Comparison of ENCODE assay signal across 14 cellular contexts in the genomic region with DNA sequence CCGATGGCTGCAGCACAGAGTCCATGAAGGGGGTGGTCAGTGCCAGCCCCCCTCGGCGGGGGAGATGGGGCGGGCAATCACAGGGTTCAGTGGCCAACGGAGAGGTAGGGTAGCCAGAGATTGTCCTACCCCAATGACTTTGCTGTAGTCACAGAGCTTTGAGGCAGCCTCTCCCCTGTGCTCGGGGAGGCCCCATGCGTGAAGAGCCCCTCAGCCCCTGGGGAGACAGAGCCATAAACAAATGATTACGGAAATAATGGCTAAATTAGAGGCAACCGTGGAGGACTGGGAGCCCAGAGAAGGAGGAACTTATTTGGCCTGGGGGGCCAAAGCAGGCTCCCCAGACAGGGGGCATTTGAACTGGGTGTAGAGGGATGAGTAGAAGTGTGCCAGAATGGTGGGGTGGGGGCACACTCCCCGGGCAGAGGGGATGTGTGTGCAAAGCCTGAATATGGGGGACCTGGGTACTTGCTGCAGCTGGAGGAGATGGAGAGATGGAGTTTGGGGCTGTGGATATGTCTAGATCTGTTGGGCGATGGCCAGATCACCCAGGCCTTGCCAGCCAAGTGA.
DNase-seq lines count a peak whose midpoint lies in the region; ATAC-seq and TF ChIP-seq lines count a peak whose summit lies in the region.
"Had no signal": no experiment of that assay in that cellular context is flagged by ENCODE, and none has a peak within 500 bp of the region (broad histone marks: within the 10 kb centered on the region; RNA-seq: fewer than 3 reads in every experiment).

No MANE protein-coding gene starts in this region.

- H2BK5ac ChIP-seq in mesendoderm (ENCODE audit: low read length) = no peak overlapping the region

- peak overlapping the region; percentile 80 for H3K27ac Mint-ChIP-seq in HFFc6
- H3K27ac Mint-ChIP-seq in brain = peak overlapping the region; percentile 58 to 91 (median 75)

- H3K9ac ChIP-seq in mesendoderm (ENCODE audit: low read length) (no peak overlapping the region), subcutaneous abdominal adipose tissue (ENCODE audit: low read length in 5 of 5) (peak overlapping the region in 3 of 5 donors; percentile 12 to 32 (median 18))

- H4K8ac ChIP-seq in mesendoderm (ENCODE audit: low read depth, low read length) = no peak overlapping the region

- H3K36me3 Mint-ChIP-seq in HFFc6 (ENCODE audit: low read depth) (peaks cover 5% of the 10 kb centered on the region; the same call in 1 of the 2 replicates), brain (peaks cover 30% of the 10 kb centered on the region)

- H3K79me2 ChIP-seq in mesendoderm (ENCODE audit: control insufficient read depth, insufficient read depth, low read length) = peaks cover 2% of the 10 kb centered on the region

- no peak overlapping the region for H3K4me2 ChIP-seq in mesendoderm (ENCODE audit: low read length)

- no CpG with 5 or more reads among the region's 11 CpGs for whole genome bisulfite sequencing in mesendoderm (ENCODE audit: extremely low coverage, insufficient coverage, low lambda C conversion rate)

- H4K5ac ChIP-seq in mesendoderm (ENCODE audit: low read length) = no peak overlapping the region

- H3K4me3 Mint-ChIP-seq in HFFc6 = peak overlapping the region; percentile 31
- no peak overlapping the region for H3K4me3 Mint-ChIP-seq in brain

- H3K36me3 ChIP-seq in mesendoderm (ENCODE audit: control insufficient read depth, insufficient read depth, low read length) = peaks cover 4% of the 10 kb centered on the region
- peaks cover 0 to 16% (median 6%) of the 10 kb centered on the region in 5 donors for H3K36me3 ChIP-seq in subcutaneous abdominal adipose tissue (ENCODE audit: control insufficient read depth in 5 of 5, insufficient read depth in 5 of 5, low read length in 5 of 5)
- H3K36me3 ChIP-seq: ascending aorta, SJCRH30 had no signal

- no peaks in the 10 kb centered on the region for H3K9me3 Mint-ChIP-seq in HFFc6
- H3K9me3 Mint-ChIP-seq in brain = no peaks in the 10 kb centered on the region

- no peak overlapping the region for H3K4ac ChIP-seq in mesendoderm (ENCODE audit: low read depth, low read length)

- H3K27ac ChIP-seq in mesendoderm (ENCODE audit: low read depth, low read length) (no peak overlapping the region), subcutaneous abdominal adipose tissue (ENCODE audit: low read depth, low read length) (no peak overlapping the region)
- H3K27ac ChIP-seq: SJCRH30, testis, VCaP had no signal

- no peak overlapping the region for H2BK120ac ChIP-seq in mesendoderm (ENCODE audit: low read depth, low read length)

- TF ChIP-seq CTCF in HFFc6 (IDR thresholded peaks at IDR 0.05) (no peak), brain (conservative IDR thresholded peaks at IDR 0.05) (no peak)

- H3K27me3 ChIP-seq in mesendoderm (ENCODE audit: insufficient read depth, low read length, poor library complexity) = no peaks in the 10 kb centered on the region
- no peaks in the 10 kb centered on the region for H3K27me3 ChIP-seq in subcutaneous abdominal adipose tissue (ENCODE audit: control insufficient read depth in 5 of 5, insufficient read depth in 4 of 5, low read length in 5 of 5)
- H3K27me3 ChIP-seq: ascending aorta, SJCRH30, testis had no signal

- H3K4me3 ChIP-seq in mesendoderm (ENCODE audit: low read length) (no peak overlapping the region), subcutaneous abdominal adipose tissue (ENCODE audit: low read depth in 1 of 5, low read length in 5 of 5) (no peak overlapping the region)
- H3K4me3 ChIP-seq: SJCRH30, testis had no signal

- no peak overlapping the region for H2BK15ac ChIP-seq in mesendoderm (replicated peaks; ENCODE audit: low read depth)

- peak overlapping the region; percentile 37 for H3K56ac ChIP-seq in mesendoderm (ENCODE audit: low read length)

- H3K23ac ChIP-seq in mesendoderm (ENCODE audit: low read length) = no peak overlapping the region

- H3K27me3 Mint-ChIP-seq in HFFc6 (ENCODE audit: insufficient read depth) (peaks cover 4% of the 10 kb centered on the region), brain (peaks cover 7% of the 10 kb centered on the region)

- H3K18ac ChIP-seq in mesendoderm (ENCODE audit: low read length) = no peak overlapping the region

- DNase-seq in HFFc6 = no peak
- DNase-seq in mesendoderm = no peak
- no peak for DNase-seq in NCI-H1436 treated with DMSO at 0.1 percent for 48 hours (lab: John Stamatoyannopoulos, UW)
- DNase-seq: activated CD8-positive, alpha-beta memory T cell treated with anti-CD3 and anti-CD28 coated beads, Interleukin-2, amount 50 U/mL, for 48 hours; DMS153; NCI-H69 had no signal

- peaks cover 7% of the 10 kb centered on the region for H3K4me1 ChIP-seq in mesendoderm (ENCODE audit: control insufficient read depth, low read depth, low read length)
- peaks cover 25 to 61% (median 56%) of the 10 kb centered on the region in 5 donors for H3K4me1 ChIP-seq in subcutaneous abdominal adipose tissue (ENCODE audit: control insufficient read depth in 5 of 5, insufficient read depth in 5 of 5, low read length in 5 of 5)
- H3K4me1 ChIP-seq: SJCRH30 had no signal

- peaks cover 11% of the 10 kb centered on the region for H3K79me1 ChIP-seq in mesendoderm (ENCODE audit: low read length)

- no peak overlapping the region for H2AK5ac ChIP-seq in mesendoderm (ENCODE audit: low read length)

- H3K9me3 ChIP-seq in subcutaneous abdominal adipose tissue (ENCODE audit: control insufficient read depth in 5 of 5, low read length in 5 of 5) = no peaks in the 10 kb centered on the region
- H3K9me3 ChIP-seq: ascending aorta, SJCRH30, testis had no signal

- peaks cover 55% of the 10 kb centered on the region for H3K4me1 Mint-ChIP-seq in HFFc6 (ENCODE audit: low read depth)
- H3K4me1 Mint-ChIP-seq in brain = peaks cover 24% of the 10 kb centered on the region

- ATAC-seq in GM19328 (IDR thresholded peaks at IDR 0.05; ENCODE audit: unreplicated experiment) (no peak), HG02973 (IDR thresholded peaks at IDR 0.05; ENCODE audit: unreplicated experiment) (no peak)
